In genomic region chr3:183824761-183825379, GRCh38 we compare ENCODE assay signal across 8 cellular contexts. TPM values are rescaled to one million over a fixed set of nuclear protein-coding genes. Genes with fewer than 3 reads are reported as not detected.
DNase-seq lines count a peak whose midpoint lies in the region; ATAC-seq and TF ChIP-seq lines count a peak whose summit lies in the region.

No MANE protein-coding gene starts in this region.

- H3K27me3 ChIP-seq in H7 (ENCODE audit: control insufficient read depth, insufficient read depth, low read length): peaks cover 10% of the 10 kb centered on the region
- no peaks in the 10 kb centered on the region for H3K27me3 ChIP-seq in lower lobe of right lung (ENCODE audit: low read depth)
- H3K27me3 ChIP-seq in thymus (ENCODE audit: control insufficient read depth, insufficient read depth): no peaks in the 10 kb centered on the region

- H3K36me3 ChIP-seq in H7 (replicated peaks; ENCODE audit: control insufficient read depth, insufficient read depth, low read length): peaks cover 1% of the 10 kb centered on the region; the same call in 1 of the 2 replicates
- H3K36me3 ChIP-seq in lower lobe of right lung: peaks cover 20% of the 10 kb centered on the region
- peaks cover 15% of the 10 kb centered on the region for H3K36me3 ChIP-seq in thymus (ENCODE audit: control insufficient read depth, insufficient read depth)

- ATAC-seq in SK-N-SH treated with all-trans-retinoic acid at 6 μM for 48 hours: peak; percentile 62
- ATAC-seq in lower lobe of right lung: peak; percentile 52 to 58

- DNase-seq in G401 (ENCODE audit: low spot score) (peak; percentile 33), H7 (peak; percentile 86), dermis blood vessel endothelial cell (peak; percentile 35), lower lobe of right lung (no peak), middle frontal gyrus (ENCODE audit: extremely low spot score, low spot score) (no peak), NCI-H510A treated with DMSO at 0.1 percent for 48 hours (lab: John Stamatoyannopoulos, UW) (no peak)

- H3K9me3 ChIP-seq in lower lobe of right lung: no peaks in the 10 kb centered on the region
- H3K9me3 ChIP-seq in thymus (ENCODE audit: control insufficient read depth): no peaks in the 10 kb centered on the region

- H3K4me1 ChIP-seq in lower lobe of right lung (peaks cover 20% of the 10 kb centered on the region), thymus (ENCODE audit: control insufficient read depth, insufficient read depth, low read length) (peaks cover 13% of the 10 kb centered on the region)

- no peak overlapping the region for H3K27ac ChIP-seq in lower lobe of right lung
- no peak overlapping the region for H3K27ac ChIP-seq in thymus (ENCODE audit: low read depth)

- no peak for TF ChIP-seq CTCF in lower lobe of right lung (IDR thresholded peaks at IDR 0.05)

- H3K4me3 ChIP-seq in H7 (ENCODE audit: insufficient read depth, low read depth, low read length): peak overlapping the region; percentile 72
- peak overlapping the region; percentile 67 for H3K4me3 ChIP-seq in lower lobe of right lung
- H3K4me3 ChIP-seq in thymus (ENCODE audit: low read length): peak overlapping the region; percentile 76

- WGBS in thymus: 1% methylated on average over 74 of the region's 74 CpGs

- intact Hi-C loops in lower lobe of right lung (cut with DNase I): no loop called here

- in situ Hi-C loops in G401 (cut with HindIII; ENCODE audit: low sequenced_read_pairs): no loop called here

TF ChIP-seq in SK-N-SH treated with all-trans-retinoic acid at 6 μM for 48 hours, 23 proteins besides CTCF, POLR2A, EP300 and RAD21:
- TF ChIP-seq ARNTL (CRISPR knock-in tag; IDR thresholded peaks at IDR 0.05; ENCODE audit: borderline replicate concordance, low read depth) (no peak), ZNF70 (CRISPR knock-in tag; IDR thresholded peaks at IDR 0.05) (no peak), PPARA (CRISPR knock-in tag; IDR thresholded peaks at IDR 0.05; ENCODE audit: borderline replicate concordance) (no peak)

RNA-seq across cellular contexts. Expression of gene MAP6D1, which starts 0.5 kb away (rescaled TPM):
- total RNA-seq in G401 (2014; rRNA removed; shearing (Covaris generic)): 2.4 and 3.2 TPM in 2 replicates
- total RNA-seq in H7 (2014; rRNA removed; shearing (Covaris generic)): 1.7 and 4.4 TPM in 2 replicates
- total RNA-seq in dermis blood vessel endothelial cell (2.6 and 3.0 TPM in 2 replicates), lower lobe of right lung (1.9 TPM)
- 4.1 TPM for polyA plus RNA-seq in thymus

RNA-seq across cellular contexts. Expression of gene PARL, which starts 59.8 kb away (rescaled TPM):
- 79.2 and 86.5 TPM in 2 replicates for total RNA-seq in G401 (2014; rRNA removed; shearing (Covaris generic))
- total RNA-seq in H7 (2014; rRNA removed; shearing (Covaris generic)): 37.4 and 55.2 TPM in 2 replicates
- total RNA-seq in dermis blood vessel endothelial cell (29.6 and 32.0 TPM in 2 replicates), lower lobe of right lung (41.8 TPM)
- 107 TPM for polyA plus RNA-seq in thymus

Comparison
In these comparisons a context has a peak if more than half of its experiments do, and no peak if none do; other contexts are left out.
1. DNase-seq: peak in G401 (single experiment), H7 (single experiment) and dermis blood vessel endothelial cell (single experiment); none in lower lobe of right lung (single experiment), middle frontal gyrus (single experiment) and NCI-H510A treated with DMSO at 0.1 percent for 48 hours (single experiment).
2. Peak in every context shown above with its lines, with median percentiles within 50 percentile points of each other: H3K4me3 ChIP-seq.